Comparison of ENCODE assay signal across 4 cellular contexts in genomic region chrX:9784317-9784716, GRCh38. TPM values are rescaled to one million over a fixed set of nuclear protein-coding genes. Genes with fewer than 3 reads are reported as not detected.
"Had no signal": no experiment of that assay in that cellular context is flagged by ENCODE, and none has a peak within 500 bp of the region (broad histone marks: within the 10 kb centered on the region; RNA-seq: fewer than 3 reads in every experiment).

No MANE protein-coding gene starts in this region.

RNA-seq across cellular contexts. Expression of gene GPR143, which starts 18.7 kb away (rescaled TPM):
- total RNA-seq: gastrocnemius medialis, left ventricle myocardium superior, mesenteric fat pad, mononuclear cell had no signal
